1 cellular context compared by ENCODE assay signal in genomic region chr1:215473943-215474342, GRCh38.
TF ChIP-seq lines count a peak whose summit lies in the region.

No MANE protein-coding gene starts in this region.

TF ChIP-seq in IMR-90, 13 proteins besides CTCF, POLR2A, EP300 and RAD21:
- TF ChIP-seq CEBPB (IDR thresholded peaks at IDR 0.05; ENCODE audit: low read depth, low read length) (no peak), RCOR1 (IDR thresholded peaks at IDR 0.05; ENCODE audit: insufficient replicate concordance, low read length) (no peak), MXI1 (IDR thresholded peaks at IDR 0.05; ENCODE audit: borderline replicate concordance, low read depth, low read length) (no peak)
